In genomic region chr3:125511420-125512094, GRCh38 we compare ENCODE assay signal across 14 cellular contexts. TPM values are rescaled to one million over a fixed set of nuclear protein-coding genes. Genes with fewer than 3 reads are reported as not detected.
DNase-seq lines count a peak whose midpoint lies in the region; ATAC-seq, FAIRE-seq and TF ChIP-seq lines count a peak whose summit lies in the region.
"Had no signal": no experiment of that assay in that cellular context is flagged by ENCODE, and none has a peak within 500 bp of the region (broad histone marks: within the 10 kb centered on the region; RNA-seq: fewer than 3 reads in every experiment).

No MANE protein-coding gene starts in this region.

- no peak for FAIRE-seq in K562 (lab: Jason Lieb, UNC)
- FAIRE-seq: colon, G401.6, TTC549 had no signal

- H3K9me3 Mint-ChIP-seq in activated naive CD4-positive, alpha-beta T cell treated with anti-CD3 and anti-CD28 coated beads, Interleukin-2, amount 50 U/mL, for 24 hours = no peaks in the 10 kb centered on the region
- H3K9me3 Mint-ChIP-seq in stimulated activated naive B cell treated with anti-CD40 and anti-IgM and Interleukin-4, amounts not matched to agents 10 μg/mL and 1 μg/mL and 100 μg/mL, for 72 hours = peaks cover 5 to 10% of the 10 kb centered on the region in 2 donors

- H3K9ac ChIP-seq in K562 (ENCODE audit: insufficient read depth in 1 of 2, low read depth in 2 of 2, low read length in 2 of 2) = no peak overlapping the region

- H3K9me1 ChIP-seq in K562 (ENCODE audit: control insufficient read depth, insufficient read depth, low read length) = no peaks in the 10 kb centered on the region

- peak; percentile 50; the same call in 2 of the 3 replicates for ATAC-seq in K562
- peak in 1 of 2 donors; percentile 29 for ATAC-seq in stimulated activated naive B cell treated with anti-CD40 and anti-IgM and Interleukin-4, amounts not matched to agents 10 μg/mL and 1 μg/mL and 100 μg/mL, for 72 hours (replicated peaks)

- no peak overlapping the region for H3K4me2 ChIP-seq in K562 (ENCODE audit: insufficient read depth, low read length)
- H3K4me2 ChIP-seq: smooth muscle cell had no signal

- CTCF ChIA-PET in K562 (lab: Yijun Ruan, JAX; ENCODE audit: low intra/inter-chr PET ratio) = interaction anchor here (0.6 kb wide), 1 partner anchor 31 kb away, joined by 3 read pairs; no protein-coding TSS in a partner anchor

- H3K4me1 ChIP-seq in K562 (replicated peaks in 1 of 2; ENCODE audit: control insufficient read depth in 2 of 2, insufficient read depth in 2 of 2, low read length in 2 of 2) = peaks cover 3 to 25% of the 10 kb centered on the region in 2 experiments; a peak in 3 of 5 replicates

- H3K9me3 ChIP-seq in K562 (replicated peaks; ENCODE audit: control insufficient read depth, insufficient read depth, low read depth, low read length) = peaks cover 7% of the 10 kb centered on the region; the same call in 1 of the 2 replicates
- H3K9me3 ChIP-seq: vagina had no signal

- H3K79me2 ChIP-seq in K562 (ENCODE audit: control insufficient read depth, insufficient read depth, low read length) = peaks cover 56% of the 10 kb centered on the region

- H3K27me3 ChIP-seq in K562 (ENCODE audit: control insufficient read depth in 2 of 2, insufficient read depth in 2 of 2, low read length in 2 of 2) = no peaks in the 10 kb centered on the region
- H3K27me3 ChIP-seq: vagina had no signal

- no peak for TF ChIP-seq CTCF in K562 (IDR thresholded peaks at IDR 0.05 in 2 of 3, conservative IDR thresholded peaks at IDR 0.05 in 1 of 3; ENCODE audit: insufficient read depth in 2 of 3, low read depth in 1 of 3, low read length in 3 of 3)

- TF ChIP-seq POLR2A in K562 (conservative IDR thresholded peaks at IDR 0.05) = no peak

- POLR2A ChIA-PET in K562 (lab: Yijun Ruan, JAX) = interaction anchor here (0.5 to 1.2 kb wide), 2 partner anchors 16 to 374 kb away, joined by 3 read pairs; no protein-coding TSS in a partner anchor

- H2AFZ ChIP-seq in K562 (ENCODE audit: low read depth, low read length) = no peak overlapping the region

- DNase-seq in activated naive CD4-positive, alpha-beta T cell (lab: John Stamatoyannopoulos, UW) = no peak
- DNase-seq in OCI-M1 (lab: John Stamatoyannopoulos, UW) (peak; percentile 80), K562 (ENCODE audit: extremely low read depth in 1 of 4, low spot score in 3 of 4) (no peak), medulla oblongata (ENCODE audit: extremely low spot score) (no peak), NCI-H510A (lab: John Stamatoyannopoulos, UW) (no peak)
- no peak for DNase-seq in stimulated activated naive B cell treated with anti-CD40 and anti-IgM and Interleukin-4, amounts not matched to agents 10 μg/mL and 1 μg/mL and 100 μg/mL, for 72 hours
- no peak for DNase-seq in stimulated activated naive CD4-positive, alpha-beta T cell treated with Interleukin-2 at 50 U/mL for 16 hours (lab: John Stamatoyannopoulos, UW)
- DNase-seq: NCI-H2081 treated with DMSO at 0.1 percent for 48 hours had no signal

- no TSS peak for BruUV-seq in K562 (replicated peaks; lab: Mats Ljungman, UMichigan)

- peak overlapping the region; percentile 52; the same call in 1 of the 3 replicates for H3K27ac ChIP-seq in K562 (ENCODE audit: extremely low read depth, low read depth, low read length)
- H3K27ac ChIP-seq: vagina had no signal

- H3K4me3 Mint-ChIP-seq in activated naive CD4-positive, alpha-beta T cell treated with anti-CD3 and anti-CD28 coated beads, Interleukin-2, amount 50 U/mL, for 24 hours = peak overlapping the region; percentile 2
- no peak overlapping the region for H3K4me3 Mint-ChIP-seq in stimulated activated naive B cell treated with anti-CD40 and anti-IgM and Interleukin-4, amounts not matched to agents 10 μg/mL and 1 μg/mL and 100 μg/mL, for 72 hours

- no peaks in the 10 kb centered on the region for H3K27me3 Mint-ChIP-seq in activated naive CD4-positive, alpha-beta T cell treated with anti-CD3 and anti-CD28 coated beads, Interleukin-2, amount 50 U/mL, for 24 hours
- H3K27me3 Mint-ChIP-seq in stimulated activated naive B cell treated with anti-CD40 and anti-IgM and Interleukin-4, amounts not matched to agents 10 μg/mL and 1 μg/mL and 100 μg/mL, for 72 hours = no peaks in the 10 kb centered on the region

- TF ChIP-seq RAD21 in K562 (CRISPR knock-in tag; conservative IDR thresholded peaks at IDR 0.05 in 1 of 2, IDR thresholded peaks at IDR 0.05 in 1 of 2) = no peak

- in situ Hi-C loops in K562 (cut with MboI) = no loop called here

- peaks cover 47% of the 10 kb centered on the region; the same call in 1 of the 3 replicates for H3K36me3 ChIP-seq in K562 (ENCODE audit: control insufficient read depth, insufficient read depth, low read length)

- H3K4me1 Mint-ChIP-seq in activated naive CD4-positive, alpha-beta T cell treated with anti-CD3 and anti-CD28 coated beads, Interleukin-2, amount 50 U/mL, for 24 hours = peaks cover 37% of the 10 kb centered on the region
- peaks cover 20 to 33% of the 10 kb centered on the region in 2 donors for H3K4me1 Mint-ChIP-seq in stimulated activated naive B cell treated with anti-CD40 and anti-IgM and Interleukin-4, amounts not matched to agents 10 μg/mL and 1 μg/mL and 100 μg/mL, for 72 hours

- H3K27ac Mint-ChIP-seq in activated naive CD4-positive, alpha-beta T cell treated with anti-CD3 and anti-CD28 coated beads, Interleukin-2, amount 50 U/mL, for 24 hours = peak overlapping the region; percentile 89
- H3K27ac Mint-ChIP-seq in stimulated activated naive B cell treated with anti-CD40 and anti-IgM and Interleukin-4, amounts not matched to agents 10 μg/mL and 1 μg/mL and 100 μg/mL, for 72 hours = peak overlapping the region; percentile 37

- peaks cover 33% of the 10 kb centered on the region for H3K36me3 Mint-ChIP-seq in activated naive CD4-positive, alpha-beta T cell treated with anti-CD3 and anti-CD28 coated beads, Interleukin-2, amount 50 U/mL, for 24 hours
- H3K36me3 Mint-ChIP-seq in stimulated activated naive B cell treated with anti-CD40 and anti-IgM and Interleukin-4, amounts not matched to agents 10 μg/mL and 1 μg/mL and 100 μg/mL, for 72 hours = peaks cover 46 to 68% of the 10 kb centered on the region in 2 donors

- no peak overlapping the region for H3K4me3 ChIP-seq in K562
- H3K4me3 ChIP-seq: smooth muscle cell, vagina had no signal

- H4K20me1 ChIP-seq in K562 (replicated peaks; ENCODE audit: control insufficient read depth, insufficient read depth, low read length) = 0 out of 2 replicates have a peak, but pooled peaks cover 4% of the 10 kb centered on the region

- no peak for TF ChIP-seq EP300 in K562 (IDR thresholded peaks at IDR 0.05; ENCODE audit: low read length)

- 0% methylated on average over 1 of the region's 1 CpG for WGBS in K562 (ENCODE audit: insufficient coverage, low coverage, missing lambda C conversion rate)

- intact Hi-C loops in K562 (cut with micrococcal nuclease) = no loop called here

TF ChIP-seq in K562, 482 proteins besides CTCF, POLR2A, EP300 and RAD21:
- TF ChIP-seq ID3 (CRISPR knock-in tag; IDR thresholded peaks at IDR 0.05) (no peak), ID3 (tag; IDR thresholded peaks at IDR 0.05) (no peak), NFIC (IDR thresholded peaks at IDR 0.05) (no peak), NFE2 (IDR thresholded peaks at IDR 0.05; ENCODE audit: low read depth) (peak; percentile 54), SLC30A9 (CRISPR knock-in tag; IDR thresholded peaks at IDR 0.05) (no peak), HDAC3 (IDR thresholded peaks at IDR 0.05; ENCODE audit: borderline replicate concordance, partially characterized antibody) (no peak), DLX4 (CRISPR knock-in tag; IDR thresholded peaks at IDR 0.05) (no peak)

RNA-seq across cellular contexts. Expression of gene SNX4, which starts 8.4 kb away (rescaled TPM):
- total RNA-seq in K562 (2011; cell fraction: chromatin; rRNA removed; ENCODE audit: low replicate concordance) = 16.9 and 33.5 TPM in 2 replicates
- 8.0 and 11.4 TPM in 2 replicates for total RNA-seq in K562 (2011; cell fraction: nucleolus; rRNA removed)
- total RNA-seq in K562 (2011; cell fraction: nucleoplasm; rRNA removed) = 11.1 and 14.1 TPM in 2 replicates
- total RNA-seq in K562 (2014; rRNA removed) = 25.8 and 37.8 TPM in 2 replicates
- 33.8 and 39.2 TPM in 2 replicates for total RNA-seq in K562 (2014; rRNA removed; fragmentation: Illumina TruSeq; extraction: Trizol)
- 36.7 and 40.3 TPM in 2 replicates for total RNA-seq in K562 (2015; rRNA removed; fragmentation: Illumina TruSeq; extraction: Trizol)
- 29.6 and 30.0 TPM in 2 replicates for total RNA-seq in K562 (2021)
- polyA plus RNA-seq in K562 (2011; rRNA removed) = 21.2 and 30.8 TPM in 2 replicates
- 3.9 and 10.8 TPM in 2 replicates for polyA plus RNA-seq in K562 (2011; cell fraction: cytosol; rRNA removed)
- polyA plus RNA-seq in K562 (2011; cell fraction: nucleus; rRNA removed) = 4.5 and 6.8 TPM in 2 replicates
- 23.0 and 43.0 TPM in 2 replicates for polyA plus RNA-seq in K562 (2012)
- 26.9 and 29.9 TPM in 2 replicates for polyA plus RNA-seq in K562 (2014; fragmentation: Illumina TruSeq; extraction: Trizol)
- polyA plus RNA-seq in K562 (2014; fragmentation: Nextera tagmentation; extraction: Ambion mirVana) = 10 to 100 TPM; 11.4 to 15.8 TPM
- polyA plus RNA-seq in K562 (2014; rRNA removed) = 27.0 and 29.9 TPM in 2 replicates
- polyA minus RNA-seq in K562 (2011; rRNA and poly(A)+ RNA removed) = 38.9 and 41.2 TPM in 2 replicates
- polyA minus RNA-seq in K562 (2011; cell fraction: cytosol; rRNA and poly(A)+ RNA removed) = 11.6 and 12.7 TPM in 2 replicates
- polyA minus RNA-seq in K562 (2011; cell fraction: nucleus; rRNA and poly(A)+ RNA removed) = 5.4 and 18.7 TPM in 2 replicates
